In the genomic region with DNA sequence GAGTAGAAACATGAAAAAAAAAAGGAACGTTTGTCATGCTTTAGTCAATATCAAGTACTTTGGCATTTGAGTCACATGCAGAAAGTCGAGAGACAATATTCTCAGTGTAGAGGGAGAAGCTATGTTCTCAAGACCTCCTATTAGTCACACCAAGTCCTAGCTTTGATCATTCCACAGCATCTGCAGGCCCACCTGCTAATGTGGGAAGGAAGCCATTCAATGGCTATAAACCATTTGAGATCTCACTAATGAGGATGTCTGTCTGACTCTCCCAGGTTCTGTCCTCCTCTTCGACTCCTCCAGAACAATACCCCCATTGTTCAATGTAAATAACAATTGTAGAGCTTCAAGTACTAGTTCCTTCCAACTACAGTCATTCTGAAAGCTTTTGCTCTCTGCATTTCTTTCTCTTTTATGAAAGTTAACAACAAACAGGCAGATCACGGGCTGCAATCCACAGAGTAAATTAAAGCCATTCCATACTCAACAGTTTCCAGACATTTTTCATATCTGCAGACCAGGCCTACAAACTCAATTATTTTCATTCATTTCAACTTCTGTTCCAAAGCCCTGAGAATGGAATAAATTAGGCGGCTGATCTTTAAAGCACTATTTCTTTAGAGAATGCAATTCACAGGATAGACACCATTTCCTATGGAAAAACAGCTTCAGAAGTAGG, we compare ENCODE assay signal across 15 cellular contexts.
DNase-seq lines count a peak whose midpoint lies in the region; ATAC-seq and TF ChIP-seq lines count a peak whose summit lies in the region.
"Had no signal": no experiment of that assay in that cellular context is flagged by ENCODE, and none has a peak within 500 bp of the region (broad histone marks: within the 10 kb centered on the region; RNA-seq: fewer than 3 reads in every experiment).

No MANE protein-coding gene starts in this region.

- ATAC-seq in GM21529 (IDR thresholded peaks at IDR 0.05; ENCODE audit: unreplicated experiment) (peak; percentile 49), HG03175 (IDR thresholded peaks at IDR 0.05; ENCODE audit: unreplicated experiment) (no peak)

- no peaks in the 10 kb centered on the region for H3K79me2 ChIP-seq in smooth muscle cell (ENCODE audit: low read depth)

- peaks cover 17% of the 10 kb centered on the region for H3F3A ChIP-seq in smooth muscle cell (ENCODE audit: low read depth)

- H2AFZ ChIP-seq in smooth muscle cell (ENCODE audit: low read depth): peak overlapping the region; percentile 12

- H3K4me2 ChIP-seq in smooth muscle cell: no peak overlapping the region

- no peaks in the 10 kb centered on the region for H3K36me3 ChIP-seq in smooth muscle cell (ENCODE audit: low read depth)

- TF ChIP-seq CTCF in foreskin fibroblast (IDR thresholded peaks at IDR 0.05; ENCODE audit: low read depth, low read length): no peak
- TF ChIP-seq CTCF in smooth muscle cell (IDR thresholded peaks at IDR 0.05; ENCODE audit: borderline replicate concordance, insufficient read depth, poor library complexity, severe bottlenecking): no peak

- H3K27me3 ChIP-seq in smooth muscle cell (ENCODE audit: low read depth): no peaks in the 10 kb centered on the region

- peak; percentile 61 for DNase-seq in RPMI7951 (ENCODE audit: low read depth)
- peak; percentile 46 to 67 for DNase-seq in foreskin fibroblast
- DNase-seq in smooth muscle cell (lab: John Stamatoyannopoulos, UW; ENCODE audit: unreplicated experiment): no peak
- no peak for DNase-seq in cerebellar nuclear complex (lab: John Stamatoyannopoulos, UW)
- no peak for DNase-seq in ureter (ENCODE audit: low spot score)
- DNase-seq in caudate nucleus (lab: John Stamatoyannopoulos, UW): no peak
- DNase-seq: activated B cell treated with CpG ODN at 0.5 μM for 24 hours; activated T-cell treated with anti-CD3 and anti-CD28 coated beads for 4 hours; CD4-positive, alpha-beta T cell; NCI-H1436; nephron progenitor cell; SHP77; small intestine had no signal

- no peaks in the 10 kb centered on the region for H4K20me1 ChIP-seq in smooth muscle cell (ENCODE audit: low read depth)

- no peaks in the 10 kb centered on the region for H3K9me3 ChIP-seq in smooth muscle cell (replicated peaks; ENCODE audit: low read depth)

- H3K27ac ChIP-seq in smooth muscle cell (ENCODE audit: low read depth): peak overlapping the region; percentile 63
- H3K27ac ChIP-seq in caudate nucleus (ENCODE audit: low read depth, low read length): no peak overlapping the region

- H3K9ac ChIP-seq in smooth muscle cell (ENCODE audit: low read depth): no peak overlapping the region

- peaks cover 5% of the 10 kb centered on the region for H3K4me1 ChIP-seq in smooth muscle cell (ENCODE audit: low read depth)

- H3K4me3 ChIP-seq in foreskin fibroblast (ENCODE audit: low read depth in 1 of 2, low read length in 2 of 2): no peak overlapping the region
- no peak overlapping the region for H3K4me3 ChIP-seq in smooth muscle cell

- 51% methylated on average over 5 of the region's 5 CpGs for WGBS in smooth muscle cell (ENCODE audit: low lambda C conversion rate)

Comparison
In these comparisons a context has a peak if more than half of its experiments do, and no peak if none do; other contexts are left out.
1. DNase-seq: peak in RPMI7951 (single experiment) and foreskin fibroblast (2 of 2); none in smooth muscle cell (single experiment), cerebellar nuclear complex (0 of 2), ureter (single experiment) and caudate nucleus (0 of 61).